In genomic region chr16:72216767-72217166, GRCh38 we compare ENCODE assay signal across 41 cellular contexts. TPM values are rescaled to one million over a fixed set of nuclear protein-coding genes. Genes with fewer than 3 reads are reported as not detected.
"Had no signal": no experiment of that assay in that cellular context is flagged by ENCODE, and none has a peak within 500 bp of the region (broad histone marks: within the 10 kb centered on the region; RNA-seq: fewer than 3 reads in every experiment).

No MANE protein-coding gene starts in this region.

- H3K36me3 Mint-ChIP-seq: activated CD8-positive, alpha-beta memory T cell treated with anti-CD3 and anti-CD28 coated beads, Interleukin-2, amount 10 ng/mL, durations not matched to agents 7 days and 5 days; activated naive CD4-positive, alpha-beta T cell treated with anti-CD3 and anti-CD28 coated beads, Interleukin-2, amount 50 U/mL, for 24 hours; activated naive CD8-positive, alpha-beta T cell; activated naive CD8-positive, alpha-beta T cell treated with anti-CD3 and anti-CD28 coated beads, Interleukin-2, amount 10 ng/mL, durations not matched to agents 7 days and 5 days had no signal

- DNase-seq: activated CD4-positive, alpha-beta memory T cell treated with anti-CD3 and anti-CD28 coated beads, Interleukin-2, amount 10 ng/mL, durations not matched to agents 7 days and 5 days; activated CD4-positive, alpha-beta T cell treated with anti-CD3 and anti-CD28 coated beads for 1 hour; activated CD4-positive, alpha-beta T cell treated with anti-CD3 and anti-CD28 coated beads for 36 hours; activated CD4-positive, alpha-beta T cell treated with anti-CD3 and anti-CD28 coated beads for 48 hours; activated CD4-positive, alpha-beta T cell treated with anti-CD3 and anti-CD28 coated beads, Interleukin-2, amount 10 ng/mL, durations not matched to agents 7 days and 5 days; activated CD4-positive, alpha-beta T cell treated with anti-CD3 and anti-CD28 coated beads, Interleukin-2, amount 50 U/mL, for 48 hours; activated CD4-positive, CD25-positive, alpha-beta regulatory T cell; activated CD8-positive, alpha-beta memory T cell treated with anti-CD3 and anti-CD28 coated beads for 24 hours; activated CD8-positive, alpha-beta memory T cell treated with anti-CD3 and anti-CD28 coated beads, Interleukin-2, amount 10 ng/mL, durations not matched to agents 7 days and 5 days; activated CD8-positive, alpha-beta T cell treated with anti-CD3 and anti-CD28 coated beads, Interleukin-2, amount 10 ng/mL, durations not matched to agents 7 days and 5 days; activated effector memory CD4-positive, alpha-beta T cell treated with anti-CD3 and anti-CD28 coated beads, Interleukin-2, amount 50 U/mL, for 16 hours; activated gamma-delta T cell treated with Interleukin-2 at 50 U/mL for 16 hours; activated naive CD4-positive, alpha-beta T cell; activated naive CD4-positive, alpha-beta T cell treated with anti-CD3 and anti-CD28 coated beads for 36 hours; activated naive CD8-positive, alpha-beta T cell treated with anti-CD3 and anti-CD28 coated beads, Interleukin-2, amount 10 ng/mL, durations not matched to agents 7 days and 5 days; activated naive CD8-positive, alpha-beta T cell treated with anti-CD3 and anti-CD28 coated beads, Interleukin-2, amount 50 U/mL, for 24 hours; activated T-cell treated with anti-CD3 and anti-CD28 coated beads for 4 hours; activated T-cell treated with anti-CD3 and anti-CD28 coated beads, Interleukin-2, amount 50 U/mL, for 1 hour; activated T-cell treated with anti-CD3 and anti-CD28 coated beads, Interleukin-2, amount 50 U/mL, for 4 hours; activated T-cell treated with anti-CD3 and anti-CD28 coated beads, Interleukin-2, amount 50 U/mL, for 72 hours; amygdala; anterior cingulate cortex; caudate nucleus; cerebellar nuclear complex; T-helper 1 cell; T-helper 2 cell; T-helper 9 cell had no signal

- H3K4me1 ChIP-seq: ascending aorta had no signal

- H3K4me3 Mint-ChIP-seq: activated CD4-positive, alpha-beta memory T cell treated with anti-CD3 and anti-CD28 coated beads, Interleukin-2, amount 10 ng/mL, durations not matched to agents 7 days and 5 days; activated CD4-positive, alpha-beta T cell treated with anti-CD3 and anti-CD28 coated beads for 36 hours; activated CD4-positive, alpha-beta T cell treated with anti-CD3 and anti-CD28 coated beads, Interleukin-2, amount 10 ng/mL, durations not matched to agents 7 days and 5 days; activated CD8-positive, alpha-beta memory T cell treated with anti-CD3 and anti-CD28 coated beads, Interleukin-2, amount 10 ng/mL, durations not matched to agents 7 days and 5 days; activated CD8-positive, alpha-beta T cell treated with anti-CD3 and anti-CD28 coated beads, Interleukin-2, amount 10 ng/mL, durations not matched to agents 7 days and 5 days; activated naive CD4-positive, alpha-beta T cell treated with anti-CD3 and anti-CD28 coated beads for 36 hours; activated naive CD4-positive, alpha-beta T cell treated with anti-CD3 and anti-CD28 coated beads, Interleukin-2, amount 50 U/mL, for 24 hours; activated naive CD8-positive, alpha-beta T cell; activated naive CD8-positive, alpha-beta T cell treated with anti-CD3 and anti-CD28 coated beads, Interleukin-2, amount 10 ng/mL, durations not matched to agents 7 days and 5 days; activated naive CD8-positive, alpha-beta T cell treated with anti-CD3 and anti-CD28 coated beads, Interleukin-2, amount 50 U/mL, for 24 hours; activated T-cell treated with anti-CD3 and anti-CD28 coated beads, Interleukin-2, amount 50 U/mL, for 4 hours; activated T-cell treated with anti-CD3 and anti-CD28 coated beads, Interleukin-2, amount 50 U/mL, for 72 hours; activated T-helper 1 cell treated with anti-CD3 and anti-CD28 coated beads, Interleukin-12 subunit alpha, Interleukin-12 subunit beta, Interleukin-2, Interleukin-4 antibody, amounts not matched to agents 30 ng/mL and 10 ng/mL and 1 ng/mL, durations not matched to agents 14 hours and 24 hours and 36 hours; activated T-helper 17 cell treated with anti-CD3 and anti-CD28 coated beads, Interleukin-2, amount 50 U/mL, for 72 hours; brain; central memory CD8-positive, alpha-beta T cell; T-helper 1 cell treated with Interleukin-12 subunit alpha and Interleukin-12 subunit beta and Interleukin-4 antibody, amounts not matched to agents 30 μg/mL and 1 μg/mL, for 36 hours; T-helper 2 cell treated with Interferon-gamma antibody and Interleukin-4, amounts not matched to agents 5 μg/mL and 100 μg/mL, for 36 hours had no signal

- H3K9me3 ChIP-seq: ascending aorta had no signal

- H3K36me3 ChIP-seq: ascending aorta, cardiac muscle cell had no signal

- H3K27ac Mint-ChIP-seq: activated CD4-positive, alpha-beta memory T cell treated with anti-CD3 and anti-CD28 coated beads, Interleukin-2, amount 10 ng/mL, durations not matched to agents 7 days and 5 days; activated CD4-positive, alpha-beta T cell treated with anti-CD3 and anti-CD28 coated beads for 36 hours; activated CD4-positive, alpha-beta T cell treated with anti-CD3 and anti-CD28 coated beads, Interleukin-2, amount 10 ng/mL, durations not matched to agents 7 days and 5 days; activated CD8-positive, alpha-beta memory T cell treated with anti-CD3 and anti-CD28 coated beads, Interleukin-2, amount 10 ng/mL, durations not matched to agents 7 days and 5 days; activated CD8-positive, alpha-beta T cell treated with anti-CD3 and anti-CD28 coated beads, Interleukin-2, amount 10 ng/mL, durations not matched to agents 7 days and 5 days; activated naive CD4-positive, alpha-beta T cell treated with anti-CD3 and anti-CD28 coated beads for 36 hours; activated naive CD4-positive, alpha-beta T cell treated with anti-CD3 and anti-CD28 coated beads, Interleukin-2, amount 50 U/mL, for 24 hours; activated naive CD8-positive, alpha-beta T cell; activated naive CD8-positive, alpha-beta T cell treated with anti-CD3 and anti-CD28 coated beads, Interleukin-2, amount 10 ng/mL, durations not matched to agents 7 days and 5 days; activated naive CD8-positive, alpha-beta T cell treated with anti-CD3 and anti-CD28 coated beads, Interleukin-2, amount 50 U/mL, for 24 hours; activated T-cell treated with anti-CD3 and anti-CD28 coated beads, Interleukin-2, amount 50 U/mL, for 72 hours; activated T-helper 1 cell treated with anti-CD3 and anti-CD28 coated beads, Interleukin-12 subunit alpha, Interleukin-12 subunit beta, Interleukin-2, Interleukin-4 antibody, amounts not matched to agents 30 ng/mL and 10 ng/mL and 1 ng/mL, durations not matched to agents 14 hours and 24 hours and 36 hours; activated T-helper 17 cell treated with anti-CD3 and anti-CD28 coated beads, Interleukin-2, amount 50 U/mL, for 72 hours; T-helper 1 cell treated with Interleukin-12 subunit alpha and Interleukin-12 subunit beta and Interleukin-4 antibody, amounts not matched to agents 30 μg/mL and 1 μg/mL, for 36 hours; T-helper 2 cell treated with Interferon-gamma antibody and Interleukin-4, amounts not matched to agents 5 μg/mL and 100 μg/mL, for 36 hours had no signal

- H3K4me3 ChIP-seq: ascending aorta, cardiac muscle cell had no signal

- H3K4me1 Mint-ChIP-seq: activated CD4-positive, alpha-beta memory T cell treated with anti-CD3 and anti-CD28 coated beads, Interleukin-2, amount 10 ng/mL, durations not matched to agents 7 days and 5 days; activated CD4-positive, alpha-beta T cell treated with anti-CD3 and anti-CD28 coated beads for 36 hours; activated CD4-positive, alpha-beta T cell treated with anti-CD3 and anti-CD28 coated beads, Interleukin-2, amount 10 ng/mL, durations not matched to agents 7 days and 5 days; activated CD8-positive, alpha-beta memory T cell treated with anti-CD3 and anti-CD28 coated beads, Interleukin-2, amount 10 ng/mL, durations not matched to agents 7 days and 5 days; activated naive CD4-positive, alpha-beta T cell treated with anti-CD3 and anti-CD28 coated beads, Interleukin-2, amount 50 U/mL, for 24 hours; activated naive CD8-positive, alpha-beta T cell treated with anti-CD3 and anti-CD28 coated beads, Interleukin-2, amount 10 ng/mL, durations not matched to agents 7 days and 5 days; activated naive CD8-positive, alpha-beta T cell treated with anti-CD3 and anti-CD28 coated beads, Interleukin-2, amount 50 U/mL, for 24 hours; activated T-helper 17 cell treated with anti-CD3 and anti-CD28 coated beads, Interleukin-2, amount 50 U/mL, for 72 hours; central memory CD8-positive, alpha-beta T cell had no signal

- H3K9me3 Mint-ChIP-seq: activated CD4-positive, alpha-beta memory T cell treated with anti-CD3 and anti-CD28 coated beads, Interleukin-2, amount 10 ng/mL, durations not matched to agents 7 days and 5 days; activated T-helper 1 cell treated with anti-CD3 and anti-CD28 coated beads, Interleukin-12 subunit alpha, Interleukin-12 subunit beta, Interleukin-2, Interleukin-4 antibody, amounts not matched to agents 30 ng/mL and 10 ng/mL and 1 ng/mL, durations not matched to agents 14 hours and 24 hours and 36 hours; T-helper 1 cell treated with Interleukin-12 subunit alpha and Interleukin-12 subunit beta and Interleukin-4 antibody, amounts not matched to agents 30 μg/mL and 1 μg/mL, for 36 hours had no signal

- FAIRE-seq: bronchial epithelial cell, TTC549 had no signal

- H3K27ac ChIP-seq: ascending aorta, cardiac muscle cell, VCaP had no signal

- H3K27me3 Mint-ChIP-seq: activated CD4-positive, alpha-beta T cell treated with anti-CD3 and anti-CD28 coated beads for 36 hours; activated naive CD8-positive, alpha-beta T cell; activated naive CD8-positive, alpha-beta T cell treated with anti-CD3 and anti-CD28 coated beads, Interleukin-2, amount 50 U/mL, for 24 hours; activated T-helper 17 cell treated with anti-CD3 and anti-CD28 coated beads, Interleukin-2, amount 50 U/mL, for 72 hours; central memory CD8-positive, alpha-beta T cell had no signal

- H3K27me3 ChIP-seq: ascending aorta, cardiac muscle cell had no signal

- ATAC-seq: activated CD4-positive, alpha-beta T cell treated with anti-CD3 and anti-CD28 coated beads for 36 hours; activated CD4-positive, CD25-positive, alpha-beta regulatory T cell treated with anti-CD3 and anti-CD28 coated beads, Interleukin-2, amount 50 U/mL, for 24 hours; activated CD8-positive, alpha-beta memory T cell treated with anti-CD3 and anti-CD28 coated beads, Interleukin-2, amount 10 ng/mL, durations not matched to agents 7 days and 5 days; activated CD8-positive, alpha-beta T cell treated with anti-CD3 and anti-CD28 coated beads, Interleukin-2, amount 10 ng/mL, durations not matched to agents 7 days and 5 days; activated naive CD8-positive, alpha-beta T cell treated with anti-CD3 and anti-CD28 coated beads, Interleukin-2, amount 50 U/mL, for 24 hours; activated T-cell treated with anti-CD3 and anti-CD28 coated beads, Interleukin-2, amount 50 U/mL, for 4 hours; activated T-cell treated with anti-CD3 and anti-CD28 coated beads, Interleukin-2, amount 50 U/mL, for 72 hours; activated T-helper 17 cell treated with anti-CD3 and anti-CD28 coated beads, Interleukin-2, amount 50 U/mL, for 72 hours had no signal

RNA-seq across cellular contexts. Expression of gene PMFBP1, which starts 44.8 kb away (rescaled TPM):
- total RNA-seq: ascending aorta had no signal
